11 cellular contexts compared by ENCODE assay signal in genomic region chr20:50378170-50379000, GRCh38.
DNase-seq lines count a peak whose midpoint lies in the region; FAIRE-seq and TF ChIP-seq lines count a peak whose summit lies in the region.
"Had no signal": no experiment of that assay in that cellular context is flagged by ENCODE, and none has a peak within 500 bp of the region (broad histone marks: within the 10 kb centered on the region; RNA-seq: fewer than 3 reads in every experiment).

No MANE protein-coding gene starts in this region.

- H3K79me2 ChIP-seq in PC-9 (ENCODE audit: low read depth), result no peaks in the 10 kb centered on the region

- H3K4me1 ChIP-seq in PC-9 (replicated peaks; ENCODE audit: insufficient read depth) (peaks cover 53% of the 10 kb centered on the region), esophagus (ENCODE audit: control insufficient read depth in 2 of 2, insufficient read depth in 2 of 2, low read length in 1 of 2) (peaks cover 0 to 3% of the 10 kb centered on the region in 2 donors), tibial nerve (peaks cover 3 to 45% (median 14%) of the 10 kb centered on the region in 4 donors)

- no peak for TF ChIP-seq EP300 in tibial nerve (IDR thresholded peaks at IDR 0.05)

- CTCF ChIA-PET in PC-9 (lab: Charles Lee), result interaction anchor here (0.6 kb wide), 1 partner anchor 113 kb away, joined by 8 read pairs; no protein-coding TSS in a partner anchor
- CTCF ChIA-PET in activated naive CD4-positive, alpha-beta T cell treated with anti-CD3 and anti-CD28 coated beads for 36 hours (lab: Charles Lee), result interaction anchor here (0.6 kb wide), 1 partner anchor 20 kb away, joined by 3 read pairs; no protein-coding TSS in a partner anchor

- POLR2A ChIA-PET in PC-9 (lab: Charles Lee; ENCODE audit: unreplicated experiment), result no interaction called here

- peaks cover 47% of the 10 kb centered on the region for H3K4me1 Mint-ChIP-seq in nephron
- H3K4me1 Mint-ChIP-seq in activated naive CD4-positive, alpha-beta T cell treated with anti-CD3 and anti-CD28 coated beads for 36 hours (ENCODE audit: low read depth), result peaks cover 24% of the 10 kb centered on the region

- H4K20me1 ChIP-seq in PC-9 (ENCODE audit: insufficient read depth), result no peaks in the 10 kb centered on the region

- WGBS in esophagus, 2 donors, result 76 to 78% methylated on average over 14 of the region's 14 CpGs
- WGBS in tibial nerve, 2 donors, result 70% methylated on average over 14 of the region's 14 CpGs

- H3K9me3 Mint-ChIP-seq in nephron, result no peaks in the 10 kb centered on the region
- H3K9me3 Mint-ChIP-seq in activated naive CD4-positive, alpha-beta T cell treated with anti-CD3 and anti-CD28 coated beads for 36 hours, result no peaks in the 10 kb centered on the region
- H3K9me3 Mint-ChIP-seq: activated naive CD4-positive, alpha-beta T cell treated with anti-CD3 and anti-CD28 coated beads, Interleukin-2, amount 50 U/mL, for 24 hours; stimulated activated naive CD8-positive, alpha-beta T cell treated with anti-CD3 and anti-CD28 coated beads, Interleukin-15, Interleukin-2, amounts not matched to agents 100 ng/mL and 50 ng/mL, for 24 hours had no signal

- H3K9me2 ChIP-seq in PC-9 (ENCODE audit: insufficient read depth), result no peaks in the 10 kb centered on the region

- no peaks in the 10 kb centered on the region for H3K36me3 Mint-ChIP-seq in nephron (ENCODE audit: low read depth)
- no peaks in the 10 kb centered on the region for H3K36me3 Mint-ChIP-seq in activated naive CD4-positive, alpha-beta T cell treated with anti-CD3 and anti-CD28 coated beads for 36 hours (ENCODE audit: low read depth)
- H3K36me3 Mint-ChIP-seq: activated naive CD4-positive, alpha-beta T cell treated with anti-CD3 and anti-CD28 coated beads, Interleukin-2, amount 50 U/mL, for 24 hours had no signal

- peaks cover 37% of the 10 kb centered on the region for H3K27me3 Mint-ChIP-seq in nephron (ENCODE audit: low read depth)
- H3K27me3 Mint-ChIP-seq in activated naive CD4-positive, alpha-beta T cell treated with anti-CD3 and anti-CD28 coated beads for 36 hours (ENCODE audit: low read depth), result no peaks in the 10 kb centered on the region
- H3K27me3 Mint-ChIP-seq: activated naive CD4-positive, alpha-beta T cell treated with anti-CD3 and anti-CD28 coated beads, Interleukin-2, amount 50 U/mL, for 24 hours had no signal

- H3K4me3 ChIP-seq in PC-9, result no peak overlapping the region
- H3K4me3 ChIP-seq in esophagus (ENCODE audit: low read depth in 1 of 2, low read length in 2 of 2), result no peak overlapping the region
- peak overlapping the region in 2 of 4 donors; percentile 0 to 35 for H3K4me3 ChIP-seq in tibial nerve

- H3K27me3 ChIP-seq in PC-9 (ENCODE audit: insufficient read depth, low read depth), result no peaks in the 10 kb centered on the region
- H3K27me3 ChIP-seq in esophagus (ENCODE audit: control insufficient read depth in 1 of 2, insufficient read depth in 2 of 2, low read length in 2 of 2), result no peaks in the 10 kb centered on the region
- no peaks in the 10 kb centered on the region for H3K27me3 ChIP-seq in tibial nerve

- peak overlapping the region in 1 of 3 experiments; percentile 13 for H3K4me3 Mint-ChIP-seq in nephron
- H3K4me3 Mint-ChIP-seq in activated naive CD4-positive, alpha-beta T cell treated with anti-CD3 and anti-CD28 coated beads for 36 hours, result no peak overlapping the region
- H3K4me3 Mint-ChIP-seq: activated naive CD4-positive, alpha-beta T cell treated with anti-CD3 and anti-CD28 coated beads, Interleukin-2, amount 50 U/mL, for 24 hours; stimulated activated naive CD8-positive, alpha-beta T cell treated with anti-CD3 and anti-CD28 coated beads, Interleukin-15, Interleukin-2, amounts not matched to agents 100 ng/mL and 50 ng/mL, for 24 hours had no signal

- TF ChIP-seq CTCF in PC-9 (conservative IDR thresholded peaks at IDR 0.05) (no peak), nephron (IDR thresholded peaks at IDR 0.05; ENCODE audit: unreplicated experiment in 3 of 3) (no peak), tibial nerve (IDR thresholded peaks at IDR 0.05) (no peak)

- H3K4me2 ChIP-seq in PC-9, result 0 out of 2 replicates have a peak overlapping the region, but pooled peaks have one; percentile 1

- no peak for TF ChIP-seq POLR2A in tibial nerve (IDR thresholded peaks at IDR 0.05)

- H3K27ac ChIP-seq in PC-9 (peak overlapping the region; percentile 18; the same call in 1 of the 2 replicates), esophagus (ENCODE audit: low read depth in 2 of 2, low read length in 1 of 2) (peak overlapping the region; percentile 71 to 80), tibial nerve (peak overlapping the region; percentile 40 to 84 (median 78))

- no peak overlapping the region for H2AFZ ChIP-seq in PC-9

- no peak for FAIRE-seq in HTR-8/SVneo (lab: Jason Lieb, UNC)
- FAIRE-seq: TTC549 had no signal

- intact Hi-C loops in PC-9 (cut with micrococcal nuclease; ENCODE audit: unreplicated experiment), result no loop called here
- intact Hi-C loops in activated naive CD4-positive, alpha-beta T cell treated with anti-CD3 and anti-CD28 coated beads for 36 hours (cut with micrococcal nuclease), result no loop called here

- H3F3A ChIP-seq in PC-9 (ENCODE audit: insufficient read depth, low read depth), result peaks cover 52% of the 10 kb centered on the region

- no peaks in the 10 kb centered on the region for H3K36me3 ChIP-seq in PC-9 (ENCODE audit: low read depth)
- no peaks in the 10 kb centered on the region for H3K36me3 ChIP-seq in esophagus (ENCODE audit: control insufficient read depth in 2 of 2, insufficient read depth in 2 of 2, low read length in 1 of 2)
- no peaks in the 10 kb centered on the region for H3K36me3 ChIP-seq in tibial nerve

- H3K9me3 ChIP-seq in PC-9 (ENCODE audit: insufficient read depth, low read depth) (no peaks in the 10 kb centered on the region), esophagus (ENCODE audit: control insufficient read depth in 2 of 2, insufficient read depth in 1 of 2, low read depth in 1 of 2, low read length in 1 of 2) (no peaks in the 10 kb centered on the region), tibial nerve (no peaks in the 10 kb centered on the region)

- peak in 1 of 2 experiments; percentile 81 for DNase-seq in PC-9
- no peak for DNase-seq in tibial nerve (ENCODE audit: low spot score in 2 of 2)
- DNase-seq in HTR-8/SVneo (ENCODE audit: insufficient read length, low spot score), result no peak
- no peak for DNase-seq in activated naive CD4-positive, alpha-beta T cell treated with anti-CD3 and anti-CD28 coated beads for 36 hours
- DNase-seq in stimulated activated CD4-positive, alpha-beta T cell treated with anti-CD3 and anti-CD28 coated beads, Interleukin-4, amount 100 ng/mL, for 4 hours, result no peak
- DNase-seq: stimulated activated CD4-positive, alpha-beta T cell treated with anti-CD3 and anti-CD28 coated beads, Interleukin-4, amount 100 ng/mL, for 1 hour had no signal

- H3K27ac Mint-ChIP-seq in nephron, result peak overlapping the region; percentile 18 to 85 (median 64)
- no peak overlapping the region for H3K27ac Mint-ChIP-seq in activated naive CD4-positive, alpha-beta T cell treated with anti-CD3 and anti-CD28 coated beads for 36 hours
- H3K27ac Mint-ChIP-seq: activated naive CD4-positive, alpha-beta T cell treated with anti-CD3 and anti-CD28 coated beads, Interleukin-2, amount 50 U/mL, for 24 hours; stimulated activated naive CD8-positive, alpha-beta T cell treated with anti-CD3 and anti-CD28 coated beads, Interleukin-15, Interleukin-2, amounts not matched to agents 100 ng/mL and 50 ng/mL, for 24 hours had no signal

- no TSS peak for BruUV-seq in PC-9 (replicated peaks; lab: Mats Ljungman, UMichigan)

Comparison
In these comparisons a context has a peak if more than half of its experiments do, and no peak if none do; other contexts are left out.
1. H3K27ac ChIP-seq: peak in every context shown above with its lines; median percentile 78 in tibial nerve; 76 in esophagus; 18 in PC-9.